In genomic region chr13:114022876-114023275, GRCh38 we compare ENCODE assay signal across 24 cellular contexts. TPM values are rescaled to one million over a fixed set of nuclear protein-coding genes. Genes with fewer than 3 reads are reported as not detected.
"Had no signal": no experiment of that assay in that cellular context is flagged by ENCODE, and none has a peak within 500 bp of the region (broad histone marks: within the 10 kb centered on the region; RNA-seq: fewer than 3 reads in every experiment).

No MANE protein-coding gene starts in this region.

- H3K27me3 Mint-ChIP-seq: activated naive CD8-positive, alpha-beta T cell treated with anti-CD3 and anti-CD28 coated beads, Interleukin-2, amount 10 ng/mL, durations not matched to agents 7 days and 5 days; brain; progenitor cell of endocrine pancreas; stimulated activated naive CD8-positive, alpha-beta T cell treated with anti-CD3 and anti-CD28 coated beads, Interleukin-15, Interleukin-2, amounts not matched to agents 100 ng/mL and 50 ng/mL, for 24 hours had no signal

- H3K4me3 ChIP-seq: dorsolateral prefrontal cortex, skin epidermis, suprapubic skin, transverse colon, uterus had no signal

- H3K36me3 Mint-ChIP-seq: activated naive CD8-positive, alpha-beta T cell treated with anti-CD3 and anti-CD28 coated beads, Interleukin-2, amount 10 ng/mL, durations not matched to agents 7 days and 5 days; mesothelial cell of epicardium had no signal

- H3K9me3 Mint-ChIP-seq: activated naive CD8-positive, alpha-beta T cell treated with anti-CD3 and anti-CD28 coated beads, Interleukin-2, amount 10 ng/mL, durations not matched to agents 7 days and 5 days; activated T-cell treated with anti-CD3 and anti-CD28 coated beads, Interleukin-2, amount 50 U/mL, for 72 hours; brain; endodermal cell; mesothelial cell of epicardium; stimulated activated naive CD8-positive, alpha-beta T cell treated with anti-CD3 and anti-CD28 coated beads, Interleukin-15, Interleukin-2, amounts not matched to agents 100 ng/mL and 50 ng/mL, for 24 hours had no signal

- H3K36me3 ChIP-seq: transverse colon, uterus had no signal

- H3K27me3 ChIP-seq: dorsolateral prefrontal cortex, suprapubic skin, transverse colon, uterus had no signal

- H3K27ac Mint-ChIP-seq: activated naive CD8-positive, alpha-beta T cell treated with anti-CD3 and anti-CD28 coated beads, Interleukin-2, amount 10 ng/mL, durations not matched to agents 7 days and 5 days; activated T-cell treated with anti-CD3 and anti-CD28 coated beads, Interleukin-2, amount 50 U/mL, for 72 hours; endodermal cell; mesothelial cell of epicardium; progenitor cell of endocrine pancreas; stimulated activated naive CD8-positive, alpha-beta T cell treated with anti-CD3 and anti-CD28 coated beads, Interleukin-15, Interleukin-2, amounts not matched to agents 100 ng/mL and 50 ng/mL, for 24 hours had no signal

- H3K9me3 ChIP-seq: suprapubic skin, transverse colon, uterus had no signal

- H3K4me3 Mint-ChIP-seq: activated naive CD8-positive, alpha-beta T cell treated with anti-CD3 and anti-CD28 coated beads, Interleukin-2, amount 10 ng/mL, durations not matched to agents 7 days and 5 days; activated T-cell treated with anti-CD3 and anti-CD28 coated beads, Interleukin-2, amount 50 U/mL, for 72 hours; brain; endodermal cell; mesothelial cell of epicardium; stimulated activated naive CD8-positive, alpha-beta T cell treated with anti-CD3 and anti-CD28 coated beads, Interleukin-15, Interleukin-2, amounts not matched to agents 100 ng/mL and 50 ng/mL, for 24 hours had no signal

- DNase-seq: activated CD4-positive, alpha-beta T cell treated with anti-CD3 and anti-CD28 coated beads, Interleukin-2, amount 50 U/mL, for 48 hours; activated gamma-delta T cell; activated naive CD8-positive, alpha-beta T cell treated with anti-CD3 and anti-CD28 coated beads, Interleukin-2, amount 10 ng/mL, durations not matched to agents 7 days and 5 days; activated T-cell treated with anti-CD3 and anti-CD28 coated beads, Interleukin-2, amount 50 U/mL, for 72 hours; anterior cingulate cortex; central memory CD4-positive, alpha-beta T cell; dorsolateral prefrontal cortex; endodermal cell; foreskin fibroblast; hippocampal formation; islet precursor cell; stimulated activated CD4-positive, alpha-beta T cell treated with anti-CD3 and anti-CD28 coated beads, Interleukin-15, amount 100 ng/mL, for 24 hours; stimulated activated CD4-positive, alpha-beta T cell treated with anti-CD3 and anti-CD28 coated beads, Interleukin-2, amount 100 ng/mL, for 48 hours; transverse colon; uterus had no signal

- ATAC-seq: activated CD4-positive, CD25-positive, alpha-beta regulatory T cell treated with anti-CD3 and anti-CD28 coated beads, Interleukin-2, amount 50 U/mL, for 24 hours; activated T-cell treated with anti-CD3 and anti-CD28 coated beads, Interleukin-2, amount 50 U/mL, for 72 hours had no signal

- H3K27ac ChIP-seq: epithelial cell of prostate, suprapubic skin, transverse colon, uterus had no signal

RNA-seq across cellular contexts. Expression of gene C13orf46, which starts 49.0 kb away (rescaled TPM):
- polyA plus RNA-seq: neural cell had no signal
